In the genomic region with DNA sequence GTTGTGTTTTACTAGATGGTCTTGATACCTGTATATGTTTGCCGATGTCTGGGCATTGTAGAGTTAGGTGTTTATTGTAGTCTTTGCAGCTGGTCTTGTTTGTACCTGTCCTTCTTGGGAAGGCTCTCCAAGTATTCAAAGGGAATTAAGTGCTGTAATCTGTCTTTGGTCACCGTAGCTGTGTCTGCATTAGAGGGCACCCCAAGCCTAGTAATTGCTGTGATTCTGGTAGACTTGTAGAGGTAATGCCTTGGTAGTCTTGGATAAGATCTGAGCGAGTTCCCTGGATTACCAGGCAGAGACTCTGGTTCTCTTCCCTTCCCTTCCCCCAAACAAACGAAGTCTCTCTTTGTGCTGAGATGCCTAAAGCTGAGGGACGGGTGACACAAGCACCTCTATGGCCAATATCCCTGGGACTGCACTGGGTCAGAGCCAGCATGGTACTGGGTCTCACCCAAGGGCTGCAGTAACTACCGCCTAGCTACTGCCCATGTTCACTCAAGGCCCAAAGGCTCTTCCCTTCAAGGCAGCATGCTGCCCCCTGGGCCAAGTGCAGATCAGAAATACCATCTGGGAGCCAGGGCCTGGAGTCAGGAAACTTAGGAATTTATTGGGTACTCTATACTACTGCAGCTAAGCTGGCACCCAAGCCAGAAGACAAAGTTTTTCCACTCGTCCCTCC, we compare ENCODE assay signal across 2 cellular contexts.
TF ChIP-seq lines count a peak whose summit lies in the region.

No MANE protein-coding gene starts in this region.

TF ChIP-seq in WTC11, 78 proteins besides CTCF, POLR2A, EP300 and RAD21:
- TF ChIP-seq, protein P1, sequence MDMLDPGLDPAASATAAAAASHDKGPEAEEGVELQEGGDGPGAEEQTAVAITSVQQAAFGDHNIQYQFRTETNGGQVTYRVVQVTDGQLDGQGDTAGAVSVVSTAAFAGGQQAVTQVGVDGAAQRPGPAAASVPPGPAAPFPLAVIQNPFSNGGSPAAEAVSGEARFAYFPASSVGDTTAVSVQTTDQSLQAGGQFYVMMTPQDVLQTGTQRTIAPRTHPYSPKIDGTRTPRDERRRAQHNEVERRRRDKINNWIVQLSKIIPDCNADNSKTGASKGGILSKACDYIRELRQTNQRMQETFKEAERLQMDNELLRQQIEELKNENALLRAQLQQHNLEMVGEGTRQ (CRISPR knock-in tag; IDR thresholded peaks at IDR 0.05), result no peak
- TF ChIP-seq NR3C1 (CRISPR knock-in tag; conservative IDR thresholded peaks at IDR 0.05; ENCODE audit: low read depth), result no peak
- TF ChIP-seq ZNF423 (CRISPR knock-in tag; IDR thresholded peaks at IDR 0.05), result no peak

TF ChIP-seq in liver, 16 proteins besides CTCF, POLR2A, EP300 and RAD21:
- no peak for TF ChIP-seq HNF4A (conservative IDR thresholded peaks at IDR 0.05)
- no peak for TF ChIP-seq TAF1 (conservative IDR thresholded peaks at IDR 0.05)
- TF ChIP-seq RXRA (IDR thresholded peaks at IDR 0.05), result no peak
- TF ChIP-seq, protein P2, sequence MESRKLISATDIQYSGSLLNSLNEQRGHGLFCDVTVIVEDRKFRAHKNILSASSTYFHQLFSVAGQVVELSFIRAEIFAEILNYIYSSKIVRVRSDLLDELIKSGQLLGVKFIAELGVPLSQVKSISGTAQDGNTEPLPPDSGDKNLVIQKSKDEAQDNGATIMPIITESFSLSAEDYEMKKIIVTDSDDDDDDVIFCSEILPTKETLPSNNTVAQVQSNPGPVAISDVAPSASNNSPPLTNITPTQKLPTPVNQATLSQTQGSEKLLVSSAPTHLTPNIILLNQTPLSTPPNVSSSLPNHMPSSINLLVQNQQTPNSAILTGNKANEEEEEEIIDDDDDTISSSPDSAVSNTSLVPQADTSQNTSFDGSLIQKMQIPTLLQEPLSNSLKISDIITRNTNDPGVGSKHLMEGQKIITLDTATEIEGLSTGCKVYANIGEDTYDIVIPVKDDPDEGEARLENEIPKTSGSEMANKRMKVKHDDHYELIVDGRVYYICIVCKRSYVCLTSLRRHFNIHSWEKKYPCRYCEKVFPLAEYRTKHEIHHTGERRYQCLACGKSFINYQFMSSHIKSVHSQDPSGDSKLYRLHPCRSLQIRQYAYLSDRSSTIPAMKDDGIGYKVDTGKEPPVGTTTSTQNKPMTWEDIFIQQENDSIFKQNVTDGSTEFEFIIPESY (IDR thresholded peaks at IDR 0.05), result no peak
- no peak for TF ChIP-seq HNF4G (IDR thresholded peaks at IDR 0.05)
- no peak for TF ChIP-seq JUND (IDR thresholded peaks at IDR 0.05)
- no peak for TF ChIP-seq FOXA2 (IDR thresholded peaks at IDR 0.05)
- TF ChIP-seq NR2F2 (IDR thresholded peaks at IDR 0.05), result no peak
- no peak for TF ChIP-seq FOXA1 (IDR thresholded peaks at IDR 0.05)
- no peak for TF ChIP-seq SP1 (IDR thresholded peaks at IDR 0.05)
- TF ChIP-seq EGR1 (IDR thresholded peaks at IDR 0.05; ENCODE audit: low read depth in 2 of 2), result no peak
TF ChIP-seq in liver: peak in this region for 0.
